In the genomic region with DNA sequence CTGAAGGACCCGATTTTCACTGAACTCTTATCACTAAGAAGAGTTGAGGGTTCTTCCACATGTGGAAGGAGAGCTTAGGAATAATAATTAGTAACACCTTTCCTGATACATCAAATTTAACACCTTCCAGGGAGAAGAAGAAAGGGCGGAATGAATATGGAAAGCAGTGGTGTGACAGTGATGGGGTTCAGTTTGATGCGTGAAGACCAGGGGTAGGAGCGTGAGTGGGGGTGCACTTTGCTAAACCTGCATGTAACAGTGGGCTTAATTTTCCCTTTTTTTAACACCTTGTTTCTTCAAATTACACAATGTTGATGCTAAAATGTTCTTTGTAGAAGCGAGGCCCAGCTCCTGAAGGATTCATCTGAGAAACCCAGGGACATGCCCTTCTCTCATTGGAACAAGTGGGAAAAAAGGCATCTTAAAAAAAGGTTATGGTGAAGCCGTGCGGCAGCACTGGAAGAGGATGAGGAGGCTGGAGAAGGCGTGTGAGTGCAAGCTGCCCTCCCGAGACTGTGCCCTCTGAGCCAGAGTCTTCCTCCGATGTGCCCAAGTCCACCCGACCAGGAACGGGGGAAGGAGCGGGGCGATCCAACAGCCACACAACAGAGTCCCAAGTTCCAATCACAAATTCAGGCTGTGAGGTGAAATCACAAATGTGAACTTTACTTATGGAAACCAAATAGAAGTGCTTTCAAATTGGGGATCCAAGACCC, we compare ENCODE assay signal across 14 cellular contexts.
DNase-seq lines count a peak whose midpoint lies in the region; ATAC-seq and TF ChIP-seq lines count a peak whose summit lies in the region.
"Had no signal": no experiment of that assay in that cellular context is flagged by ENCODE, and none has a peak within 500 bp of the region (broad histone marks: within the 10 kb centered on the region; RNA-seq: fewer than 3 reads in every experiment).

No MANE protein-coding gene starts in this region.

- H3K4me1 ChIP-seq in esophagus muscularis mucosa, result peaks cover 22 to 56% (median 46%) of the 10 kb centered on the region in 4 donors

- CTCF ChIA-PET in activated CD4-positive, alpha-beta T cell treated with anti-CD3 and anti-CD28 coated beads, Interleukin-2, amount 10 ng/mL, durations not matched to agents 7 days and 5 days (lab: Charles Lee), result interaction anchor here (1.4 to 2.3 kb wide), 3 partner anchors 18 to 131 kb away, joined by 3 to 11 read pairs (median 3); no protein-coding TSS in a partner anchor

- H4K20me1 ChIP-seq in SU-DHL-6 (ENCODE audit: low read depth, low read length), result no peaks in the 10 kb centered on the region

- peak overlapping the region; percentile 97 for H3K27ac Mint-ChIP-seq in activated CD4-positive, alpha-beta T cell treated with anti-CD3 and anti-CD28 coated beads, Interleukin-2, amount 10 ng/mL, durations not matched to agents 7 days and 5 days
- H3K27ac Mint-ChIP-seq in immature natural killer cell, result peak overlapping the region; percentile 87 to 99 (median 95)
- peak overlapping the region; percentile 60 for H3K27ac Mint-ChIP-seq in stimulated activated naive B cell treated with anti-CD40 and anti-IgM and Interleukin-4, amounts not matched to agents 10 μg/mL and 1 μg/mL and 100 μg/mL, for 72 hours

- H3K9me2 ChIP-seq in SU-DHL-6 (replicated peaks; ENCODE audit: insufficient read depth, low read length), result no peaks in the 10 kb centered on the region

- TF ChIP-seq EP300 in esophagus muscularis mucosa (IDR thresholded peaks at IDR 0.05), result no peak

- peaks cover 86% of the 10 kb centered on the region for H3F3A ChIP-seq in SU-DHL-6 (ENCODE audit: insufficient read depth)

- peaks cover 48% of the 10 kb centered on the region for H3K36me3 Mint-ChIP-seq in activated CD4-positive, alpha-beta T cell treated with anti-CD3 and anti-CD28 coated beads, Interleukin-2, amount 10 ng/mL, durations not matched to agents 7 days and 5 days (ENCODE audit: low read depth)
- peaks cover 9 to 12% (median 9%) of the 10 kb centered on the region in 3 donors for H3K36me3 Mint-ChIP-seq in immature natural killer cell
- peaks cover 31 to 39% of the 10 kb centered on the region in 2 donors for H3K36me3 Mint-ChIP-seq in stimulated activated naive B cell treated with anti-CD40 and anti-IgM and Interleukin-4, amounts not matched to agents 10 μg/mL and 1 μg/mL and 100 μg/mL, for 72 hours

- H3K4me3 Mint-ChIP-seq in activated CD4-positive, alpha-beta T cell treated with anti-CD3 and anti-CD28 coated beads, Interleukin-2, amount 10 ng/mL, durations not matched to agents 7 days and 5 days, result no peak overlapping the region
- H3K4me3 Mint-ChIP-seq in immature natural killer cell, result peak overlapping the region in 4 of 5 donors; percentile 28 to 68 (median 62)
- no peak overlapping the region for H3K4me3 Mint-ChIP-seq in stimulated activated naive B cell treated with anti-CD40 and anti-IgM and Interleukin-4, amounts not matched to agents 10 μg/mL and 1 μg/mL and 100 μg/mL, for 72 hours

- TF ChIP-seq CTCF in SU-DHL-6 (IDR thresholded peaks at IDR 0.05; ENCODE audit: insufficient read depth, low read length, poor library complexity, severe bottlenecking), result no peak
- TF ChIP-seq CTCF in esophagus muscularis mucosa (IDR thresholded peaks at IDR 0.05), result no peak

- intact Hi-C loops in esophagus muscularis mucosa (cut with DNase I), result loop anchor here (10.0 kb wide), 1 partner anchor 47 kb away; no protein-coding TSS in a partner anchor

- H3K9me3 ChIP-seq in SU-DHL-6 (ENCODE audit: insufficient read depth, low read length), result no peaks in the 10 kb centered on the region
- H3K9me3 ChIP-seq in esophagus muscularis mucosa, result no peaks in the 10 kb centered on the region
- H3K9me3 ChIP-seq: A549, colonic mucosa, thoracic aorta had no signal

- DNase-seq in activated CD4-positive, alpha-beta T cell treated with anti-CD3 and anti-CD28 coated beads, Interleukin-2, amount 10 ng/mL, durations not matched to agents 7 days and 5 days, result no peak
- DNase-seq in activated CD4-positive, alpha-beta T cell treated with anti-CD3 and anti-CD28 coated beads for 48 hours, result no peak
- DNase-seq in immature natural killer cell (no peak), esophagus muscularis mucosa (ENCODE audit: extremely low spot score) (no peak), NCI-H146 (lab: John Stamatoyannopoulos, UW) (no peak)
- no peak for DNase-seq in stimulated activated naive B cell treated with anti-CD40 and anti-IgM and Interleukin-4, amounts not matched to agents 10 μg/mL and 1 μg/mL and 100 μg/mL, for 72 hours
- DNase-seq: activated CD8-positive, alpha-beta memory T cell treated with anti-CD3 and anti-CD28 coated beads, Interleukin-2, amount 50 U/mL, for 4 hours; colonic mucosa; left cardiac atrium had no signal

- H3K27ac ChIP-seq in SU-DHL-6 (ENCODE audit: low read depth, low read length) (peak overlapping the region; percentile 97), esophagus muscularis mucosa (replicated peaks in 1 of 4) (peak overlapping the region in 1 of 4 donors; percentile 55)
- H3K27ac ChIP-seq: A549, colonic mucosa had no signal

- 91% methylated on average over 14 of the region's 14 CpGs for WGBS in esophagus muscularis mucosa

- peak overlapping the region; percentile 5 for H3K4me3 ChIP-seq in SU-DHL-6 (ENCODE audit: insufficient read depth, low read length, poor library complexity, severe bottlenecking)
- no peak overlapping the region for H3K4me3 ChIP-seq in esophagus muscularis mucosa
- H3K4me3 ChIP-seq: A549, colonic mucosa, thoracic aorta had no signal

- peaks cover 14% of the 10 kb centered on the region; the same call in 1 of the 2 replicates for H3K79me2 ChIP-seq in SU-DHL-6 (ENCODE audit: insufficient read depth, low read length)

- no peak for TF ChIP-seq POLR2A in esophagus muscularis mucosa (IDR thresholded peaks at IDR 0.05; ENCODE audit: low read depth)

- H3K36me3 ChIP-seq in SU-DHL-6 (ENCODE audit: low read length) (peaks cover 4% of the 10 kb centered on the region; the same call in 1 of the 2 replicates), esophagus muscularis mucosa (peaks cover 0 to 7% (median 3%) of the 10 kb centered on the region in 4 donors)
- H3K36me3 ChIP-seq: colonic mucosa, thoracic aorta had no signal

- POLR2A ChIA-PET in activated CD4-positive, alpha-beta T cell treated with anti-CD3 and anti-CD28 coated beads, Interleukin-2, amount 10 ng/mL, durations not matched to agents 7 days and 5 days (lab: Charles Lee), result no interaction called here

- H3K4me1 Mint-ChIP-seq in activated CD4-positive, alpha-beta T cell treated with anti-CD3 and anti-CD28 coated beads, Interleukin-2, amount 10 ng/mL, durations not matched to agents 7 days and 5 days, result peaks cover 68% of the 10 kb centered on the region
- H3K4me1 Mint-ChIP-seq in immature natural killer cell, result peaks cover 80 to 82% of the 10 kb centered on the region in 2 donors
- peaks cover 58 to 70% of the 10 kb centered on the region in 2 donors for H3K4me1 Mint-ChIP-seq in stimulated activated naive B cell treated with anti-CD40 and anti-IgM and Interleukin-4, amounts not matched to agents 10 μg/mL and 1 μg/mL and 100 μg/mL, for 72 hours

- no peaks in the 10 kb centered on the region for H3K27me3 Mint-ChIP-seq in activated CD4-positive, alpha-beta T cell treated with anti-CD3 and anti-CD28 coated beads, Interleukin-2, amount 10 ng/mL, durations not matched to agents 7 days and 5 days
- peaks cover 12 to 41% (median 35%) of the 10 kb centered on the region in 3 donors for H3K27me3 Mint-ChIP-seq in immature natural killer cell (ENCODE audit: low read depth in 3 of 3)
- no peaks in the 10 kb centered on the region for H3K27me3 Mint-ChIP-seq in stimulated activated naive B cell treated with anti-CD40 and anti-IgM and Interleukin-4, amounts not matched to agents 10 μg/mL and 1 μg/mL and 100 μg/mL, for 72 hours

- no peak for ATAC-seq in stimulated activated naive B cell treated with anti-CD40 and anti-IgM and Interleukin-4, amounts not matched to agents 10 μg/mL and 1 μg/mL and 100 μg/mL, for 72 hours (replicated peaks)
- no peak for ATAC-seq in HG03280 (IDR thresholded peaks at IDR 0.05; ENCODE audit: unreplicated experiment)
- ATAC-seq: A549, esophagus mucosa, left cardiac atrium had no signal

- H3K4me2 ChIP-seq in SU-DHL-6 (ENCODE audit: low read depth, low read length, poor library complexity, severe bottlenecking), result peak overlapping the region; percentile 78
- H3K4me2 ChIP-seq: A549 had no signal

- H3K27me3 ChIP-seq in SU-DHL-6 (ENCODE audit: low read length) (no peaks in the 10 kb centered on the region), esophagus muscularis mucosa (no peaks in the 10 kb centered on the region)
- H3K27me3 ChIP-seq: colonic mucosa had no signal

- peak overlapping the region; percentile 61 for H3K9ac ChIP-seq in SU-DHL-6 (ENCODE audit: low read length)

- no peak overlapping the region for H2AFZ ChIP-seq in SU-DHL-6 (ENCODE audit: low read depth, low read length, severe bottlenecking)

- H3K9me3 Mint-ChIP-seq in activated CD4-positive, alpha-beta T cell treated with anti-CD3 and anti-CD28 coated beads, Interleukin-2, amount 10 ng/mL, durations not matched to agents 7 days and 5 days, result no peaks in the 10 kb centered on the region
- H3K9me3 Mint-ChIP-seq in immature natural killer cell, result no peaks in the 10 kb centered on the region
- no peaks in the 10 kb centered on the region for H3K9me3 Mint-ChIP-seq in stimulated activated naive B cell treated with anti-CD40 and anti-IgM and Interleukin-4, amounts not matched to agents 10 μg/mL and 1 μg/mL and 100 μg/mL, for 72 hours

Comparison
In these comparisons a context has a peak if more than half of its experiments do, and no peak if none do; other contexts are left out.
1. H3K4me3 Mint-ChIP-seq: peak in immature natural killer cell (4 of 5); none in activated CD4-positive, alpha-beta T cell treated with anti-CD3 and anti-CD28 coated beads, Interleukin-2, amount 10 ng/mL, durations not matched to agents 7 days and 5 days (single experiment) and stimulated activated naive B cell treated with anti-CD40 and anti-IgM and Interleukin-4, amounts not matched to agents 10 μg/mL and 1 μg/mL and 100 μg/mL, for 72 hours (0 of 2).
2. Peak in every context shown above with its lines, with median percentiles within 50 percentile points of each other: H3K27ac Mint-ChIP-seq.